ENCODE assay signal across 19 cellular contexts in genomic region chr1:25106352-25106751, GRCh38.
DNase-seq lines count a peak whose midpoint lies in the region; ATAC-seq and TF ChIP-seq lines count a peak whose summit lies in the region.
"Had no signal": no experiment of that assay in that cellular context is flagged by ENCODE, and none has a peak within 500 bp of the region (broad histone marks: within the 10 kb centered on the region; RNA-seq: fewer than 3 reads in every experiment).

No MANE protein-coding gene starts in this region.

- H4K20me1 ChIP-seq in IMR-90 (ENCODE audit: insufficient read depth, low read length): no peaks in the 10 kb centered on the region

- peaks cover 13% of the 10 kb centered on the region for H3K9me3 Mint-ChIP-seq in activated naive CD8-positive, alpha-beta T cell treated with anti-CD3 and anti-CD28 coated beads, Interleukin-2, amount 50 U/mL, for 24 hours

- H2BK20ac ChIP-seq in IMR-90 (ENCODE audit: low read depth, low read length): no peak overlapping the region

- no peak overlapping the region for H3K14ac ChIP-seq in IMR-90 (replicated peaks; ENCODE audit: low read depth, low read length)

- H3K56ac ChIP-seq in IMR-90 (ENCODE audit: extremely low read depth, insufficient read depth, low read length): no peak overlapping the region

- no peak overlapping the region for H3K18ac ChIP-seq in IMR-90 (ENCODE audit: low read depth, low read length)

- no peak for TF ChIP-seq RAD21 in IMR-90 (IDR thresholded peaks at IDR 0.05; ENCODE audit: low read length)

- in situ Hi-C loops in IMR-90 (cut with MboI; ENCODE audit: low sequenced_read_pairs): no loop called here
- in situ Hi-C loops in brain microvascular endothelial cell (cut with HindIII; ENCODE audit: low pct_ligation_motif_present, low sequenced_read_pairs): no loop called here

- ATAC-seq in Right ventricle myocardium superior (ENCODE audit: poor library complexity) (peak; percentile 28), Right ventricle myocardium inferior (no peak), IMR-90 (ENCODE audit: low read depth) (no peak), HG02642 (IDR thresholded peaks at IDR 0.05; ENCODE audit: poor library complexity, unreplicated experiment) (no peak)
- ATAC-seq in activated naive CD8-positive, alpha-beta T cell treated with anti-CD3 and anti-CD28 coated beads, Interleukin-2, amount 50 U/mL, for 24 hours: peak; percentile 88

- peaks cover 3% of the 10 kb centered on the region; the same call in 1 of the 2 replicates for H3K9me1 ChIP-seq in IMR-90 (ENCODE audit: insufficient read depth, low read length)

- H4K8ac ChIP-seq in IMR-90 (ENCODE audit: low read depth in 2 of 2, low read length in 2 of 2): no peak overlapping the region

- no peak overlapping the region for H3K23ac ChIP-seq in IMR-90 (ENCODE audit: low read depth, low read length)

- H3K4me1 ChIP-seq in IMR-90 (ENCODE audit: control insufficient read depth, insufficient read depth, low read length): 0 out of 2 replicates have a peak, but pooled peaks cover 2% of the 10 kb centered on the region
- H3K4me1 ChIP-seq: adrenal gland had no signal

- BruUV-seq in IMR-90 (replicated peaks; lab: Mats Ljungman, UMichigan): no TSS peak

- H3K4me1 Mint-ChIP-seq in activated naive CD8-positive, alpha-beta T cell treated with anti-CD3 and anti-CD28 coated beads, Interleukin-2, amount 50 U/mL, for 24 hours: peaks cover 35% of the 10 kb centered on the region
- H3K4me1 Mint-ChIP-seq: mesothelial cell of epicardium had no signal

- H4K5ac ChIP-seq in IMR-90 (ENCODE audit: low read depth, low read length): no peak overlapping the region

- peaks cover 6% of the 10 kb centered on the region for H3K9me3 ChIP-seq in IMR-90 (ENCODE audit: control insufficient read depth, insufficient read depth, low read length)
- H3K9me3 ChIP-seq: adrenal gland had no signal

- H2AK5ac ChIP-seq in IMR-90 (ENCODE audit: low read depth, low read length): no peak overlapping the region; the same call in 1 of the 2 replicates

- no peaks in the 10 kb centered on the region for H3K36me3 ChIP-seq in IMR-90 (ENCODE audit: control insufficient read depth, insufficient read depth, low read length)
- H3K36me3 ChIP-seq in brain microvascular endothelial cell (replicated peaks): no peaks in the 10 kb centered on the region
- H3K36me3 ChIP-seq: adrenal gland had no signal

- intact Hi-C loops in Right ventricle myocardium superior (cut with DNase I) (no loop called here), Right ventricle myocardium inferior (cut with DNase I) (loop anchor here (10.0 kb wide), 1 partner anchor 98 kb away; no protein-coding TSS in a partner anchor), IMR-90 (cut with micrococcal nuclease) (no loop called here)

- no peak overlapping the region for H3K9ac ChIP-seq in IMR-90 (ENCODE audit: low read depth, low read length)

- H3K4me2 ChIP-seq in IMR-90 (ENCODE audit: low read depth, low read length): no peak overlapping the region

- no peak for TF ChIP-seq POLR2A in IMR-90 (IDR thresholded peaks at IDR 0.05; ENCODE audit: low read depth, low read length)

- H3K27ac ChIP-seq in IMR-90 (ENCODE audit: insufficient read depth, low read length) (no peak overlapping the region), brain microvascular endothelial cell (no peak overlapping the region)
- H3K27ac ChIP-seq: adrenal gland, SK-N-MC had no signal

- H2AFZ ChIP-seq in IMR-90 (replicated peaks; ENCODE audit: low read length, poor library complexity): peak overlapping the region; percentile 32

- no peak overlapping the region for H2BK15ac ChIP-seq in IMR-90 (ENCODE audit: low read depth, low read length)

- TF ChIP-seq CTCF in IMR-90 (conservative IDR thresholded peaks at IDR 0.05; ENCODE audit: low read depth, low read length) (no peak), brain microvascular endothelial cell (IDR thresholded peaks at IDR 0.05; ENCODE audit: low read depth, low read length, missing control alignments) (no peak)

- peaks cover 11% of the 10 kb centered on the region for H3K36me3 Mint-ChIP-seq in activated naive CD8-positive, alpha-beta T cell treated with anti-CD3 and anti-CD28 coated beads, Interleukin-2, amount 50 U/mL, for 24 hours (ENCODE audit: low read depth)
- H3K36me3 Mint-ChIP-seq: mesothelial cell of epicardium had no signal

- dilution Hi-C loops in IMR-90 (cut with HindIII; ENCODE audit: low sequenced_read_pairs, unreplicated experiment): no loop called here

- CTCF ChIA-PET in IMR-90 (lab: Yijun Ruan, JAX): no interaction called here

- H2AK9ac ChIP-seq in IMR-90 (replicated peaks; ENCODE audit: low read depth, low read length, poor library complexity): no peak overlapping the region

- no peak overlapping the region for H3K4me3 Mint-ChIP-seq in activated naive CD8-positive, alpha-beta T cell treated with anti-CD3 and anti-CD28 coated beads, Interleukin-2, amount 50 U/mL, for 24 hours
- H3K4me3 Mint-ChIP-seq: mesothelial cell of epicardium had no signal

- H3K4me3 ChIP-seq in IMR-90 (ENCODE audit: insufficient read depth, low read depth, low read length) (no peak overlapping the region), brain microvascular endothelial cell (ENCODE audit: low read depth, low read length) (no peak overlapping the region)
- H3K4me3 ChIP-seq: adrenal gland, SK-N-MC had no signal

- no peaks in the 10 kb centered on the region for H3K79me1 ChIP-seq in IMR-90 (ENCODE audit: low read depth in 1 of 2, low read length in 2 of 2)

- no CpG with 5 or more reads among the region's 5 CpGs for WGBS in IMR-90 (ENCODE audit: extremely low coverage in 2 of 2, insufficient read length in 1 of 2), 2 experiments

- H2BK120ac ChIP-seq in IMR-90 (ENCODE audit: low read depth, low read length): no peak overlapping the region

- H3K27me3 Mint-ChIP-seq in activated naive CD8-positive, alpha-beta T cell treated with anti-CD3 and anti-CD28 coated beads, Interleukin-2, amount 50 U/mL, for 24 hours: peaks cover 9% of the 10 kb centered on the region

- H4K91ac ChIP-seq in IMR-90 (ENCODE audit: insufficient read depth, low read depth, low read length): no peak overlapping the region

- DNase-seq in Right ventricle myocardium superior (no peak), Right ventricle myocardium inferior (ENCODE audit: missing footprints) (no peak), IMR-90 (no peak), brain microvascular endothelial cell (no peak), T-helper 9 cell (no peak)
- DNase-seq in activated naive CD8-positive, alpha-beta T cell treated with anti-CD3 and anti-CD28 coated beads, Interleukin-2, amount 50 U/mL, for 24 hours: no peak
- no peak for DNase-seq in activated CD8-positive, alpha-beta memory T cell treated with anti-CD3 and anti-CD28 coated beads, Interleukin-2, amount 50 U/mL, for 48 hours
- DNase-seq: adrenal gland, caudate nucleus, GDM1, kidney, NCI-H2081 treated with DMSO at 0.1 percent for 48 hours, NCI-H526 treated with DMSO at 0.1 percent for 48 hours, OCI-M1, retina, substantia nigra had no signal

- H3K4ac ChIP-seq in IMR-90 (ENCODE audit: low read depth, low read length): no peak overlapping the region

- H3K27ac Mint-ChIP-seq in activated naive CD8-positive, alpha-beta T cell treated with anti-CD3 and anti-CD28 coated beads, Interleukin-2, amount 50 U/mL, for 24 hours: no peak overlapping the region
- H3K27ac Mint-ChIP-seq: mesothelial cell of epicardium had no signal

- POLR2A ChIA-PET in IMR-90 (lab: Charles Lee; ENCODE audit: unreplicated experiment): no interaction called here

- H3K27me3 ChIP-seq in IMR-90 (ENCODE audit: control insufficient read depth, insufficient read depth, low read length) (peaks cover 38% of the 10 kb centered on the region), brain microvascular endothelial cell (replicated peaks) (no peaks in the 10 kb centered on the region)

- H2BK5ac ChIP-seq in IMR-90 (ENCODE audit: low read depth, low read length, poor library complexity, severe bottlenecking): no peak overlapping the region

TF ChIP-seq in IMR-90, 13 proteins besides CTCF, POLR2A, EP300 and RAD21:
- TF ChIP-seq USF2 (IDR thresholded peaks at IDR 0.05; ENCODE audit: low read depth, low read length) (no peak), FOS (IDR thresholded peaks at IDR 0.05; ENCODE audit: low read depth, low read length) (no peak), SMC3 (IDR thresholded peaks at IDR 0.05; ENCODE audit: low read depth, low read length) (no peak), CEBPB (IDR thresholded peaks at IDR 0.05; ENCODE audit: low read depth, low read length) (no peak), MAFK (IDR thresholded peaks at IDR 0.05; ENCODE audit: low read depth, low read length) (no peak), CHD1 (IDR thresholded peaks at IDR 0.05; ENCODE audit: low read depth, low read length) (no peak), NFE2L2 (IDR thresholded peaks at IDR 0.05; ENCODE audit: low read depth, low read length) (no peak), RCOR1 (IDR thresholded peaks at IDR 0.05; ENCODE audit: insufficient replicate concordance, low read length) (no peak), MAZ (IDR thresholded peaks at IDR 0.05; ENCODE audit: borderline replicate concordance, low read depth, low read length) (no peak), ELK1 (IDR thresholded peaks at IDR 0.05; ENCODE audit: borderline replicate concordance, low read depth, low read length) (no peak), RFX5 (IDR thresholded peaks at IDR 0.05; ENCODE audit: low read depth, low read length) (no peak)

Comparison
In these comparisons a context has a peak if more than half of its experiments do, and no peak if none do; other contexts are left out.
1. ATAC-seq: peak in Right ventricle myocardium superior (single experiment) and activated naive CD8-positive, alpha-beta T cell treated with anti-CD3 and anti-CD28 coated beads, Interleukin-2, amount 50 U/mL, for 24 hours (single experiment); none in Right ventricle myocardium inferior (single experiment), IMR-90 (single experiment) and HG02642 (single experiment).